ENCODE assay signal across 8 cellular contexts in genomic region chr12:2691340-2692111, GRCh38.
DNase-seq lines count a peak whose midpoint lies in the region; ATAC-seq and TF ChIP-seq lines count a peak whose summit lies in the region.

No MANE protein-coding gene starts in this region.

- H3K27ac ChIP-seq in coronary artery (no peak overlapping the region), tibial nerve (peak overlapping the region in 1 of 4 donors; percentile 67)
- H3K27ac ChIP-seq in naive thymus-derived CD4-positive, alpha-beta T cell (ENCODE audit: low read depth, low read length): peak overlapping the region; percentile 79

- peaks cover 36 to 57% (median 49%) of the 10 kb centered on the region in 7 donors for H3K4me1 Mint-ChIP-seq in naive thymus-derived CD4-positive, alpha-beta T cell

- 1 to 5% methylated on average over 32 to 63 of the region's 63 CpGs for WGBS in tibial nerve, 2 donors

- CTCF ChIA-PET in naive thymus-derived CD4-positive, alpha-beta T cell (lab: Charles Lee): interaction anchor here (1.6 to 3.6 kb wide), 2 partner anchors 8 to 94 kb away, joined by 4 to 25 read pairs; no protein-coding TSS in a partner anchor

- no peaks in the 10 kb centered on the region for H3K36me3 ChIP-seq in naive thymus-derived CD4-positive, alpha-beta T cell (ENCODE audit: control insufficient read depth in 2 of 3, insufficient read depth in 3 of 3, low read length in 3 of 3)
- peaks cover 0 to 16% (median 0%) of the 10 kb centered on the region in 3 donors for H3K36me3 ChIP-seq in tibial nerve

- H3K9me3 ChIP-seq in naive thymus-derived CD4-positive, alpha-beta T cell (ENCODE audit: control insufficient read depth in 2 of 3, low read length in 3 of 3): no peaks in the 10 kb centered on the region
- H3K9me3 ChIP-seq in tibial nerve: no peaks in the 10 kb centered on the region

- H3K36me3 Mint-ChIP-seq in naive thymus-derived CD4-positive, alpha-beta T cell: peaks cover 0 to 3% (median 2%) of the 10 kb centered on the region in 5 donors

- DNase-seq in activated T-cell treated with anti-CD3 and anti-CD28 coated beads for 24 hours (ENCODE audit: low read depth): peak; percentile 30
- no peak for DNase-seq in activated T-cell treated with anti-CD3 and anti-CD28 coated beads for 4 hours
- DNase-seq in T-helper 9 cell: peak; percentile 21
- no peak for DNase-seq in coronary artery (ENCODE audit: low spot score)
- DNase-seq in naive thymus-derived CD4-positive, alpha-beta T cell: peak in 8 of 9 donors; percentile 41 to 68 (median 58)
- no peak for DNase-seq in tibial nerve (ENCODE audit: low spot score in 2 of 2)

- peak overlapping the region; percentile 86 to 99 (median 91) for H3K27ac Mint-ChIP-seq in naive thymus-derived CD4-positive, alpha-beta T cell

- peaks cover 0 to 16% (median 6%) of the 10 kb centered on the region in 5 donors for H3K27me3 Mint-ChIP-seq in naive thymus-derived CD4-positive, alpha-beta T cell

- no peaks in the 10 kb centered on the region for H3K27me3 ChIP-seq in naive thymus-derived CD4-positive, alpha-beta T cell (ENCODE audit: control insufficient read depth in 2 of 2, insufficient read depth in 2 of 2, low read length in 2 of 2)
- H3K27me3 ChIP-seq in tibial nerve: peaks cover 0 to 22% of the 10 kb centered on the region in 2 donors

- peak overlapping the region; percentile 88 to 100 (median 98) for H3K4me3 Mint-ChIP-seq in naive thymus-derived CD4-positive, alpha-beta T cell

- no peaks in the 10 kb centered on the region for H3K9me3 Mint-ChIP-seq in naive thymus-derived CD4-positive, alpha-beta T cell

- peaks cover 15 to 22% of the 10 kb centered on the region in 2 donors for H3K4me1 ChIP-seq in naive thymus-derived CD4-positive, alpha-beta T cell (ENCODE audit: control insufficient read depth in 2 of 2, insufficient read depth in 2 of 2, low read length in 2 of 2)
- H3K4me1 ChIP-seq in tibial nerve: peaks cover 0 to 12% (median 4%) of the 10 kb centered on the region in 4 donors

- POLR2A ChIA-PET in naive thymus-derived CD4-positive, alpha-beta T cell (lab: Charles Lee): interaction anchor here (0.5 to 2.9 kb wide), 11 partner anchors 9 to 1038 kb away, joined by 3 to 41 read pairs (median 3); partner anchors contain the start of genes FKBP4 and ITFG2

- no peak for TF ChIP-seq EP300 in tibial nerve (IDR thresholded peaks at IDR 0.05)

- ATAC-seq in HG03280 (IDR thresholded peaks at IDR 0.05; ENCODE audit: unreplicated experiment) (peak; percentile 68), GM19467 (IDR thresholded peaks at IDR 0.05; ENCODE audit: unreplicated experiment) (no peak)
- peak; percentile 80 for ATAC-seq in naive thymus-derived CD4-positive, alpha-beta T cell

- TF ChIP-seq POLR2A in tibial nerve (IDR thresholded peaks at IDR 0.05): no peak

- H3K4me3 ChIP-seq in coronary artery (peak overlapping the region; percentile 61), tibial nerve (peak overlapping the region; percentile 10 to 51 (median 29))
- peak overlapping the region; percentile 92 for H3K4me3 ChIP-seq in naive thymus-derived CD4-positive, alpha-beta T cell (ENCODE audit: low read length)

- TF ChIP-seq CTCF in coronary artery (IDR thresholded peaks at IDR 0.05): no peak
- no peak for TF ChIP-seq CTCF in tibial nerve (IDR thresholded peaks at IDR 0.05)

- intact Hi-C loops in naive thymus-derived CD4-positive, alpha-beta T cell (cut with micrococcal nuclease): loop anchor here (1.0 to 5.0 kb wide), 8 partner anchors 8 to 199 kb away; partner anchors contain the start of genes FKBP4 (in 1 of the 2), FOXM1 (in 1 of the 2), ITFG2 (in 1 of the 2) and RHNO1 (in 1 of the 2)

Comparison
In these comparisons a context has a peak if more than half of its experiments do, and no peak if none do; other contexts are left out.
1. DNase-seq: peak in activated T-cell treated with anti-CD3 and anti-CD28 coated beads for 24 hours (single experiment), T-helper 9 cell (single experiment) and naive thymus-derived CD4-positive, alpha-beta T cell (8 of 9); none in activated T-cell treated with anti-CD3 and anti-CD28 coated beads for 4 hours (single experiment), coronary artery (single experiment) and tibial nerve (0 of 2).
2. H3K4me3 ChIP-seq: peak in every context shown above with its lines; median percentile 92 in naive thymus-derived CD4-positive, alpha-beta T cell; 61 in coronary artery; 29 in tibial nerve.